ENCODE assay signal across 35 cellular contexts in genomic region chr9:34001951-34002350, GRCh38.
"Had no signal": no experiment of that assay in that cellular context is flagged by ENCODE, and none has a peak within 500 bp of the region (broad histone marks: within the 10 kb centered on the region; RNA-seq: fewer than 3 reads in every experiment).

No MANE protein-coding gene starts in this region.

- H3K27ac Mint-ChIP-seq: activated CD4-positive, alpha-beta memory T cell treated with anti-CD3 and anti-CD28 coated beads for 36 hours; activated CD4-positive, alpha-beta T cell treated with anti-CD3 and anti-CD28 coated beads for 36 hours; activated CD4-positive, alpha-beta T cell treated with anti-CD3 and anti-CD28 coated beads, Interleukin-2, amount 10 ng/mL, durations not matched to agents 24 days and 14 days; activated CD8-positive, alpha-beta memory T cell treated with anti-CD3 and anti-CD28 coated beads, Interleukin-2, amount 10 ng/mL, durations not matched to agents 7 days and 5 days; activated naive CD4-positive, alpha-beta T cell treated with anti-CD3 and anti-CD28 coated beads for 36 hours; activated naive CD4-positive, alpha-beta T cell treated with anti-CD3 and anti-CD28 coated beads, Interleukin-2, amount 50 U/mL, for 24 hours; activated naive CD8-positive, alpha-beta T cell treated with anti-CD3 and anti-CD28 coated beads for 36 hours; activated naive CD8-positive, alpha-beta T cell treated with anti-CD3 and anti-CD28 coated beads, Interleukin-2, amount 50 U/mL, for 24 hours; activated T-helper 1 cell treated with anti-CD3 and anti-CD28 coated beads, Interleukin-12 subunit alpha, Interleukin-12 subunit beta, Interleukin-2, Interleukin-4 antibody, amounts not matched to agents 30 ng/mL and 10 ng/mL and 1 ng/mL, durations not matched to agents 14 hours and 24 hours and 36 hours; activated T-helper 2 cell treated with anti-CD3 and anti-CD28 coated beads, Interferon-gamma antibody, Interleukin-2, Interleukin-4, amounts not matched to agents 10 μg/mL and 5 μg/mL and 100 μg/mL, durations not matched to agents 14 hours and 24 hours and 36 hours; dendritic cell treated with granulocyte-macrophage colony-stimulating factor and Interleukin-4, amounts not matched to agents 40 ng/mL and 50 ng/mL, for 4 days had no signal

- H3K9me3 ChIP-seq: adrenal gland, ascending aorta, breast epithelium, heart left ventricle had no signal

- H3K27ac ChIP-seq: adrenal gland, ascending aorta, breast epithelium, cardiac muscle cell, coronary artery, dorsolateral prefrontal cortex, heart left ventricle had no signal

- H3K36me3 ChIP-seq: breast epithelium had no signal

- H3K4me3 ChIP-seq: adrenal gland, ascending aorta, breast epithelium, cardiac muscle cell, coronary artery, dorsolateral prefrontal cortex, heart left ventricle had no signal

- DNase-seq: activated CD4-positive, alpha-beta memory T cell treated with anti-CD3 and anti-CD28 coated beads for 36 hours; activated CD4-positive, alpha-beta T cell treated with anti-CD3 and anti-CD28 coated beads for 36 hours; activated CD4-positive, alpha-beta T cell treated with anti-CD3 and anti-CD28 coated beads, Interleukin-2, amount 10 ng/mL, durations not matched to agents 24 days and 14 days; activated CD4-positive, CD25-positive, alpha-beta regulatory T cell; activated CD4-positive, CD25-positive, alpha-beta regulatory T cell treated with anti-CD3 and anti-CD28 coated beads, Interleukin-2, amount 50 U/mL, for 72 hours; activated CD8-positive, alpha-beta memory T cell treated with anti-CD3 and anti-CD28 coated beads, Interleukin-2, amount 10 ng/mL, durations not matched to agents 7 days and 5 days; activated CD8-positive, alpha-beta memory T cell treated with anti-CD3 and anti-CD28 coated beads, Interleukin-2, amount 50 U/mL, for 4 hours; activated CD8-positive, alpha-beta T cell treated with anti-CD3 and anti-CD28 coated beads, Interleukin-2, amount 10 ng/mL, durations not matched to agents 7 days and 5 days; activated effector memory CD4-positive, alpha-beta T cell treated with anti-CD3 and anti-CD28 coated beads, Interleukin-2, amount 50 U/mL, for 16 hours; activated naive CD4-positive, alpha-beta T cell treated with anti-CD3 and anti-CD28 coated beads for 36 hours; activated naive CD8-positive, alpha-beta T cell treated with anti-CD3 and anti-CD28 coated beads for 36 hours; activated naive CD8-positive, alpha-beta T cell treated with anti-CD3 and anti-CD28 coated beads, Interleukin-2, amount 50 U/mL, for 24 hours; activated T-cell treated with anti-CD3 and anti-CD28 coated beads, Interleukin-2, amount 50 U/mL, for 1 hour; activated T-cell treated with anti-CD3 and anti-CD28 coated beads, Interleukin-2, amount 50 U/mL, for 48 hours; central memory CD4-positive, alpha-beta T cell; cerebellar nuclear complex; dorsolateral prefrontal cortex; effector memory CD4-positive, alpha-beta T cell; endodermal cell; foreskin fibroblast; glutamatergic neuron; heart left ventricle; T-helper 1 cell; T-helper 2 cell had no signal

- H3K4me1 ChIP-seq: adrenal gland, ascending aorta, breast epithelium, heart left ventricle had no signal

- H3K27me3 ChIP-seq: adrenal gland, ascending aorta, breast epithelium, cardiac muscle cell, dorsolateral prefrontal cortex, heart left ventricle had no signal

- H3K36me3 Mint-ChIP-seq: activated naive CD4-positive, alpha-beta T cell treated with anti-CD3 and anti-CD28 coated beads, Interleukin-2, amount 50 U/mL, for 24 hours had no signal

- H3K4me1 Mint-ChIP-seq: activated CD4-positive, alpha-beta T cell treated with anti-CD3 and anti-CD28 coated beads for 36 hours; activated CD8-positive, alpha-beta memory T cell treated with anti-CD3 and anti-CD28 coated beads, Interleukin-2, amount 10 ng/mL, durations not matched to agents 7 days and 5 days; activated naive CD4-positive, alpha-beta T cell treated with anti-CD3 and anti-CD28 coated beads, Interleukin-2, amount 50 U/mL, for 24 hours; activated naive CD8-positive, alpha-beta T cell treated with anti-CD3 and anti-CD28 coated beads for 36 hours; activated naive CD8-positive, alpha-beta T cell treated with anti-CD3 and anti-CD28 coated beads, Interleukin-2, amount 50 U/mL, for 24 hours; brain; endodermal cell had no signal

- H3K4me3 Mint-ChIP-seq: activated CD4-positive, alpha-beta memory T cell treated with anti-CD3 and anti-CD28 coated beads for 36 hours; activated CD4-positive, alpha-beta T cell treated with anti-CD3 and anti-CD28 coated beads for 36 hours; activated CD4-positive, alpha-beta T cell treated with anti-CD3 and anti-CD28 coated beads, Interleukin-2, amount 10 ng/mL, durations not matched to agents 24 days and 14 days; activated CD8-positive, alpha-beta memory T cell treated with anti-CD3 and anti-CD28 coated beads, Interleukin-2, amount 10 ng/mL, durations not matched to agents 7 days and 5 days; activated CD8-positive, alpha-beta T cell treated with anti-CD3 and anti-CD28 coated beads, Interleukin-2, amount 10 ng/mL, durations not matched to agents 7 days and 5 days; activated naive CD4-positive, alpha-beta T cell treated with anti-CD3 and anti-CD28 coated beads for 36 hours; activated naive CD4-positive, alpha-beta T cell treated with anti-CD3 and anti-CD28 coated beads, Interleukin-2, amount 50 U/mL, for 24 hours; activated naive CD8-positive, alpha-beta T cell treated with anti-CD3 and anti-CD28 coated beads for 36 hours; activated naive CD8-positive, alpha-beta T cell treated with anti-CD3 and anti-CD28 coated beads, Interleukin-2, amount 50 U/mL, for 24 hours; activated T-helper 1 cell treated with anti-CD3 and anti-CD28 coated beads, Interleukin-12 subunit alpha, Interleukin-12 subunit beta, Interleukin-2, Interleukin-4 antibody, amounts not matched to agents 30 ng/mL and 10 ng/mL and 1 ng/mL, durations not matched to agents 14 hours and 24 hours and 36 hours; brain; dendritic cell treated with granulocyte-macrophage colony-stimulating factor and Interleukin-4, amounts not matched to agents 40 ng/mL and 50 ng/mL, for 4 days; endodermal cell had no signal

- FAIRE-seq: frontal cortex had no signal

- H3K27me3 Mint-ChIP-seq: activated CD4-positive, alpha-beta memory T cell treated with anti-CD3 and anti-CD28 coated beads for 36 hours; activated CD4-positive, alpha-beta T cell treated with anti-CD3 and anti-CD28 coated beads for 36 hours; activated CD4-positive, alpha-beta T cell treated with anti-CD3 and anti-CD28 coated beads, Interleukin-2, amount 10 ng/mL, durations not matched to agents 24 days and 14 days; activated CD8-positive, alpha-beta memory T cell treated with anti-CD3 and anti-CD28 coated beads, Interleukin-2, amount 10 ng/mL, durations not matched to agents 7 days and 5 days; activated naive CD4-positive, alpha-beta T cell treated with anti-CD3 and anti-CD28 coated beads, Interleukin-2, amount 50 U/mL, for 24 hours; activated naive CD8-positive, alpha-beta T cell treated with anti-CD3 and anti-CD28 coated beads for 36 hours; activated naive CD8-positive, alpha-beta T cell treated with anti-CD3 and anti-CD28 coated beads, Interleukin-2, amount 50 U/mL, for 24 hours; brain; dendritic cell treated with granulocyte-macrophage colony-stimulating factor and Interleukin-4, amounts not matched to agents 40 ng/mL and 50 ng/mL, for 4 days had no signal

- H3K9me3 Mint-ChIP-seq: activated CD4-positive, alpha-beta memory T cell treated with anti-CD3 and anti-CD28 coated beads for 36 hours; activated CD4-positive, alpha-beta T cell treated with anti-CD3 and anti-CD28 coated beads, Interleukin-2, amount 10 ng/mL, durations not matched to agents 24 days and 14 days; activated naive CD4-positive, alpha-beta T cell treated with anti-CD3 and anti-CD28 coated beads for 36 hours; activated naive CD4-positive, alpha-beta T cell treated with anti-CD3 and anti-CD28 coated beads, Interleukin-2, amount 50 U/mL, for 24 hours; activated naive CD8-positive, alpha-beta T cell treated with anti-CD3 and anti-CD28 coated beads for 36 hours; activated naive CD8-positive, alpha-beta T cell treated with anti-CD3 and anti-CD28 coated beads, Interleukin-2, amount 50 U/mL, for 24 hours; activated T-helper 1 cell treated with anti-CD3 and anti-CD28 coated beads, Interleukin-12 subunit alpha, Interleukin-12 subunit beta, Interleukin-2, Interleukin-4 antibody, amounts not matched to agents 30 ng/mL and 10 ng/mL and 1 ng/mL, durations not matched to agents 14 hours and 24 hours and 36 hours; activated T-helper 2 cell treated with anti-CD3 and anti-CD28 coated beads, Interferon-gamma antibody, Interleukin-2, Interleukin-4, amounts not matched to agents 10 μg/mL and 5 μg/mL and 100 μg/mL, durations not matched to agents 14 hours and 24 hours and 36 hours; brain; dendritic cell treated with granulocyte-macrophage colony-stimulating factor and Interleukin-4, amounts not matched to agents 40 ng/mL and 50 ng/mL, for 4 days; endodermal cell had no signal
